ENCODE assay signal across 8 cellular contexts in genomic region chr13:75372517-75372916, GRCh38.
DNase-seq lines count a peak whose midpoint lies in the region; ATAC-seq and TF ChIP-seq lines count a peak whose summit lies in the region.

No MANE protein-coding gene starts in this region.

- H3K9me3 ChIP-seq in NT2/D1 (ENCODE audit: insufficient read depth, low read length), result no peaks in the 10 kb centered on the region
- H3K9me3 ChIP-seq in lung (ENCODE audit: control insufficient read depth in 2 of 2, insufficient read depth in 1 of 2, low read length in 1 of 2), result no peaks in the 10 kb centered on the region
- no peaks in the 10 kb centered on the region for H3K9me3 ChIP-seq in aorta (ENCODE audit: control insufficient read depth, low read length)

- H3K36me3 ChIP-seq in NT2/D1 (ENCODE audit: insufficient read depth, insufficient read length, low read length) (no peaks in the 10 kb centered on the region), lung (ENCODE audit: control insufficient read depth in 2 of 2, insufficient read depth in 2 of 2, low read length in 2 of 2) (no peaks in the 10 kb centered on the region), aorta (ENCODE audit: control insufficient read depth in 1 of 2, insufficient read depth in 2 of 2, low read length in 1 of 2) (no peaks in the 10 kb centered on the region)

- WGBS in lung, 2 donors, result 24 to 42% methylated on average over 1 of the region's 1 CpG
- WGBS in aorta, 2 donors, result 5 to 8% methylated on average over 1 of the region's 1 CpG

- H3K4me1 ChIP-seq in NT2/D1 (ENCODE audit: insufficient read depth, insufficient read length) (no peaks in the 10 kb centered on the region), lung (ENCODE audit: control insufficient read depth in 2 of 2, insufficient read depth in 2 of 2, low read length in 2 of 2) (peaks cover 3 to 24% of the 10 kb centered on the region in 2 donors), aorta (ENCODE audit: control insufficient read depth in 1 of 2, insufficient read depth in 2 of 2, low read length in 2 of 2) (no peaks in the 10 kb centered on the region)

- DNase-seq in DMS53 treated with DMSO at 0.1 percent for 48 hours (lab: John Stamatoyannopoulos, UW; ENCODE audit: unreplicated experiment) (peak; percentile 2), NT2/D1 (ENCODE audit: low read depth, low spot score) (peak; percentile 11), choroid plexus epithelial cell (ENCODE audit: low read depth) (peak; percentile 75), lung (ENCODE audit: low spot score) (no peak), aorta (no peak)
- DNase-seq in effector CD4-positive, alpha-beta T cell, result no peak

- TF ChIP-seq CTCF in choroid plexus epithelial cell (conservative IDR thresholded peaks at IDR 0.05; ENCODE audit: low read depth, low read length), result peak; percentile 63
- peak; percentile 28 for TF ChIP-seq CTCF in lung (IDR thresholded peaks at IDR 0.05; ENCODE audit: control extremely low read depth, extremely low read depth)

- H3K27ac ChIP-seq in lung (ENCODE audit: low read depth in 1 of 2, low read length in 1 of 2) (no peak overlapping the region), aorta (ENCODE audit: low read depth in 1 of 2, low read length in 2 of 2) (no peak overlapping the region)

- H3K4me3 ChIP-seq in NT2/D1 (ENCODE audit: insufficient read length, low read depth), result no peak overlapping the region
- no peak overlapping the region for H3K4me3 ChIP-seq in choroid plexus epithelial cell (ENCODE audit: low read depth, low read length)
- no peak overlapping the region for H3K4me3 ChIP-seq in lung
- no peak overlapping the region for H3K4me3 ChIP-seq in aorta (ENCODE audit: low read length in 2 of 2)

- intact Hi-C loops in aorta (cut with DNase I), result loop anchor here (2.0 to 5.0 kb wide), 2 partner anchors 108 to 110 kb away; partner anchors contain the start of gene TBC1D4 (in 1 of the 2)

- no peak overlapping the region for H3K9ac ChIP-seq in NT2/D1 (ENCODE audit: insufficient read length, low read depth)

- H3K27me3 ChIP-seq in NT2/D1 (ENCODE audit: insufficient read depth, insufficient read length) (no peaks in the 10 kb centered on the region), lung (ENCODE audit: control insufficient read depth, insufficient read depth) (no peaks in the 10 kb centered on the region), aorta (ENCODE audit: control insufficient read depth in 1 of 2, insufficient read depth in 2 of 2, low read length in 1 of 2) (no peaks in the 10 kb centered on the region)

- peak; percentile 64 for ATAC-seq in GM19395 (IDR thresholded peaks at IDR 0.05; ENCODE audit: unreplicated experiment)
- ATAC-seq in HG03378 (IDR thresholded peaks at IDR 0.05; ENCODE audit: unreplicated experiment), result peak; percentile 75
- peak; percentile 37 for ATAC-seq in lung (ENCODE audit: insufficient read depth, low FRiP score)
- peak; percentile 82 for ATAC-seq in aorta (ENCODE audit: low FRiP score)

Comparison
In these comparisons a context has a peak if more than half of its experiments do, and no peak if none do; other contexts are left out.
1. DNase-seq: peak in DMS53 treated with DMSO at 0.1 percent for 48 hours (single experiment), NT2/D1 (single experiment) and choroid plexus epithelial cell (single experiment); none in lung (single experiment), aorta (0 of 2) and effector CD4-positive, alpha-beta T cell (single experiment).
2. Peak in every context shown above with its lines, with median percentiles within 50 percentile points of each other: ATAC-seq.